3 cellular contexts compared by ENCODE assay signal in genomic region chr15:77914531-77914930, GRCh38.
DNase-seq lines count a peak whose midpoint lies in the region.
"Not testable (repeated sequence)": the region's sequence is repeated elsewhere in the genome, so short reads cannot be mapped to it uniquely, and the experiment has no call there.

No MANE protein-coding gene starts in this region.

- DNase-seq in NCI-H69 (lab: John Stamatoyannopoulos, UW) (peak; percentile 21), SK-MEL-5 (ENCODE audit: low read depth, low spot score) (peak; percentile 66), foreskin melanocyte (peak; percentile 95)

- in situ Hi-C loops in SK-MEL-5 (cut with HindIII; ENCODE audit: low pct_unique_long_range_greater_than_20kb, low sequenced_read_pairs): not testable (repeated sequence)

Comparison
In these comparisons a context has a peak if more than half of its experiments do, and no peak if none do; other contexts are left out.
1. DNase-seq: peak in every context shown above with its lines; median percentile 95 in foreskin melanocyte; 66 in SK-MEL-5; 21 in NCI-H69.